ENCODE assay signal across 17 cellular contexts in the genomic region with DNA sequence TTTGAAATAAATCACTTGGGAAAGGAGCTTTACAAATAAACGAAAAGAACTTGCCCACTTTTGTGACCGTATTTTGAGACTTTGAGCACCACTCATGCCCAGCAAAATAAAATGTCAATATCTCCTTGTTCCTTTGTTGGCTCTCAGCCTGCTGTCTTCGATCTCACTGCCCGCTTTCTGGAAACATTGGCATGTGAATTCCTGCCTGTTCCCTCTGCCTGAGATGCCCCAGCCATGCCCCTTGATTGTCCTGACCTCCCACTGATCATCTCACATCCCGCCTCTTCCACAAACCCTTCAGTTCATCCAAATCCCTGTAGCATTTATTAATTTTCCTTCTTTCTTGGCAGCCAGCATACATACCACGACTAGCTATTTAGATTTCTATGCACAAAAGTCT.
DNase-seq lines count a peak whose midpoint lies in the region; ATAC-seq and TF ChIP-seq lines count a peak whose summit lies in the region.
"Had no signal": no experiment of that assay in that cellular context is flagged by ENCODE, and none has a peak within 500 bp of the region (broad histone marks: within the 10 kb centered on the region; RNA-seq: fewer than 3 reads in every experiment).

No MANE protein-coding gene starts in this region.

- peak overlapping the region; percentile 7 for H3K27ac Mint-ChIP-seq in activated CD8-positive, alpha-beta T cell treated with anti-CD3 and anti-CD28 coated beads for 36 hours
- no peak overlapping the region for H3K27ac Mint-ChIP-seq in activated CD8-positive, alpha-beta T cell treated with anti-CD3 and anti-CD28 coated beads, Interleukin-2, amount 10 ng/mL, durations not matched to agents 7 days and 5 days
- peak overlapping the region; percentile 44 for H3K27ac Mint-ChIP-seq in endothelial cell (ENCODE audit: unreplicated experiment)
- peak overlapping the region; percentile 45 for H3K27ac Mint-ChIP-seq in neural crest cell (ENCODE audit: unreplicated experiment)
- H3K27ac Mint-ChIP-seq in CD4-positive, alpha-beta memory T cell, result peak overlapping the region in 1 of 7 donors; percentile 0
- no peak overlapping the region for H3K27ac Mint-ChIP-seq in MCF 10A (ENCODE audit: low read depth, unreplicated experiment)
- H3K27ac Mint-ChIP-seq: HFFc6 had no signal

- peaks cover 6% of the 10 kb centered on the region for H3K4me1 Mint-ChIP-seq in activated CD8-positive, alpha-beta T cell treated with anti-CD3 and anti-CD28 coated beads for 36 hours (ENCODE audit: low read depth)
- peaks cover 5% of the 10 kb centered on the region for H3K4me1 Mint-ChIP-seq in activated CD8-positive, alpha-beta T cell treated with anti-CD3 and anti-CD28 coated beads, Interleukin-2, amount 10 ng/mL, durations not matched to agents 7 days and 5 days (ENCODE audit: low read depth)
- H3K4me1 Mint-ChIP-seq in endothelial cell (ENCODE audit: unreplicated experiment) (peaks cover 42% of the 10 kb centered on the region), neural crest cell (no peaks in the 10 kb centered on the region), MCF 10A (ENCODE audit: insufficient read depth, unreplicated experiment) (no peaks in the 10 kb centered on the region)
- H3K4me1 Mint-ChIP-seq in CD4-positive, alpha-beta memory T cell, result no peaks in the 10 kb centered on the region

- CTCF ChIA-PET in activated CD8-positive, alpha-beta T cell treated with anti-CD3 and anti-CD28 coated beads for 36 hours (lab: Charles Lee), result no interaction called here
- CTCF ChIA-PET in activated CD8-positive, alpha-beta T cell treated with anti-CD3 and anti-CD28 coated beads, Interleukin-2, amount 10 ng/mL, durations not matched to agents 7 days and 5 days (lab: Charles Lee), result no interaction called here
- CTCF ChIA-PET in CD4-positive, alpha-beta memory T cell (lab: Charles Lee; ENCODE audit: partially characterized antibody), result no interaction called here
- CTCF ChIA-PET in MCF 10A (lab: Yijun Ruan, JAX), result interaction anchor here (0.6 to 2.0 kb wide), 3 partner anchors 15 to 326 kb away, joined by 3 to 6 read pairs (median 3); no protein-coding TSS in a partner anchor

- no peaks in the 10 kb centered on the region for H3K27me3 Mint-ChIP-seq in activated CD8-positive, alpha-beta T cell treated with anti-CD3 and anti-CD28 coated beads for 36 hours
- no peaks in the 10 kb centered on the region for H3K27me3 Mint-ChIP-seq in activated CD8-positive, alpha-beta T cell treated with anti-CD3 and anti-CD28 coated beads, Interleukin-2, amount 10 ng/mL, durations not matched to agents 7 days and 5 days (ENCODE audit: low read depth)
- H3K27me3 Mint-ChIP-seq in endothelial cell (ENCODE audit: unreplicated experiment) (peaks cover 4% of the 10 kb centered on the region), neural crest cell (ENCODE audit: low read depth) (no peaks in the 10 kb centered on the region), MCF 10A (ENCODE audit: insufficient read depth, unreplicated experiment) (no peaks in the 10 kb centered on the region)
- no peaks in the 10 kb centered on the region for H3K27me3 Mint-ChIP-seq in CD4-positive, alpha-beta memory T cell

- BruUV-seq in MCF 10A (replicated peaks; lab: Mats Ljungman, UMichigan), result no TSS peak

- H3K9me3 Mint-ChIP-seq in activated CD8-positive, alpha-beta T cell treated with anti-CD3 and anti-CD28 coated beads for 36 hours, result no peaks in the 10 kb centered on the region
- no peaks in the 10 kb centered on the region for H3K9me3 Mint-ChIP-seq in activated CD8-positive, alpha-beta T cell treated with anti-CD3 and anti-CD28 coated beads, Interleukin-2, amount 10 ng/mL, durations not matched to agents 7 days and 5 days (ENCODE audit: insufficient read depth)
- H3K9me3 Mint-ChIP-seq in endothelial cell (ENCODE audit: unreplicated experiment) (no peaks in the 10 kb centered on the region), neural crest cell (no peaks in the 10 kb centered on the region), MCF 10A (ENCODE audit: unreplicated experiment) (no peaks in the 10 kb centered on the region)
- peaks cover 0 to 3% (median 0%) of the 10 kb centered on the region in 8 donors for H3K9me3 Mint-ChIP-seq in CD4-positive, alpha-beta memory T cell
- H3K9me3 Mint-ChIP-seq: HFFc6 had no signal

- TF ChIP-seq CTCF in activated CD8-positive, alpha-beta T cell treated with anti-CD3 and anti-CD28 coated beads for 36 hours (IDR thresholded peaks at IDR 0.05), result no peak
- no peak for TF ChIP-seq CTCF in VCaP (conservative IDR thresholded peaks at IDR 0.05)
- no peak for TF ChIP-seq CTCF in endothelial cell (IDR thresholded peaks at IDR 0.05; ENCODE audit: unreplicated experiment)
- TF ChIP-seq CTCF in neural crest cell (conservative IDR thresholded peaks at IDR 0.05), result no peak
- TF ChIP-seq CTCF in MCF 10A (IDR thresholded peaks at IDR 0.05; ENCODE audit: unreplicated experiment), result no peak

- H3K36me3 Mint-ChIP-seq in activated CD8-positive, alpha-beta T cell treated with anti-CD3 and anti-CD28 coated beads for 36 hours (ENCODE audit: low read depth), result no peaks in the 10 kb centered on the region
- H3K36me3 Mint-ChIP-seq in activated CD8-positive, alpha-beta T cell treated with anti-CD3 and anti-CD28 coated beads, Interleukin-2, amount 10 ng/mL, durations not matched to agents 7 days and 5 days (ENCODE audit: low read depth), result no peaks in the 10 kb centered on the region
- H3K36me3 Mint-ChIP-seq in endothelial cell (ENCODE audit: low read depth, unreplicated experiment), result peaks cover 11% of the 10 kb centered on the region
- no peaks in the 10 kb centered on the region for H3K36me3 Mint-ChIP-seq in neural crest cell (ENCODE audit: low read depth)
- peaks cover 2 to 28% of the 10 kb centered on the region in 2 donors for H3K36me3 Mint-ChIP-seq in CD4-positive, alpha-beta memory T cell
- peaks cover 11% of the 10 kb centered on the region for H3K36me3 Mint-ChIP-seq in MCF 10A (ENCODE audit: insufficient read depth, unreplicated experiment)

- ATAC-seq in activated CD8-positive, alpha-beta T cell treated with anti-CD3 and anti-CD28 coated beads for 36 hours, result no peak
- no peak for ATAC-seq in activated CD8-positive, alpha-beta T cell treated with anti-CD3 and anti-CD28 coated beads, Interleukin-2, amount 10 ng/mL, durations not matched to agents 7 days and 5 days
- no peak for ATAC-seq in HG03097 (IDR thresholded peaks at IDR 0.05; ENCODE audit: low FRiP score, unreplicated experiment)
- ATAC-seq: A549 had no signal

- intact Hi-C loops in activated CD8-positive, alpha-beta T cell treated with anti-CD3 and anti-CD28 coated beads for 36 hours (cut with micrococcal nuclease), result no loop called here
- intact Hi-C loops in CD4-positive, alpha-beta memory T cell (cut with micrococcal nuclease), result no loop called here
- intact Hi-C loops in MCF 10A (cut with micrococcal nuclease), result no loop called here

- H3K36me3 ChIP-seq in CD4-positive, alpha-beta memory T cell (ENCODE audit: insufficient read depth, low read length), result no peaks in the 10 kb centered on the region

- POLR2A ChIA-PET in activated CD8-positive, alpha-beta T cell treated with anti-CD3 and anti-CD28 coated beads for 36 hours (lab: Charles Lee), result no interaction called here
- POLR2A ChIA-PET in activated CD8-positive, alpha-beta T cell treated with anti-CD3 and anti-CD28 coated beads, Interleukin-2, amount 10 ng/mL, durations not matched to agents 7 days and 5 days (lab: Charles Lee), result no interaction called here
- POLR2A ChIA-PET in CD4-positive, alpha-beta memory T cell (lab: Charles Lee; ENCODE audit: partially characterized antibody), result no interaction called here
- POLR2A ChIA-PET in MCF 10A (lab: Yijun Ruan, JAX), result no interaction called here

- no peaks in the 10 kb centered on the region for H3K9me3 ChIP-seq in CD4-positive, alpha-beta memory T cell (ENCODE audit: control insufficient read depth in 1 of 2, low read length in 2 of 2)
- H3K9me3 ChIP-seq: A549; BLaER1 treated with 17β-estradiol and CSF1 and Interleukin-3, amounts not matched to agents 10 nM and 100 nM had no signal

- no peaks in the 10 kb centered on the region for H3K27me3 ChIP-seq in CD4-positive, alpha-beta memory T cell (ENCODE audit: insufficient read depth, low read length)
- H3K27me3 ChIP-seq: BLaER1 treated with 17β-estradiol and CSF1 and Interleukin-3, amounts not matched to agents 10 nM and 100 nM had no signal

- DNase-seq in activated CD8-positive, alpha-beta T cell treated with anti-CD3 and anti-CD28 coated beads for 36 hours, result no peak
- DNase-seq in activated CD8-positive, alpha-beta T cell treated with anti-CD3 and anti-CD28 coated beads, Interleukin-2, amount 10 ng/mL, durations not matched to agents 7 days and 5 days, result no peak
- DNase-seq in endothelial cell (ENCODE audit: low spot score), result no peak
- no peak for DNase-seq in neural crest cell (ENCODE audit: low read depth, low spot score)
- no peak for DNase-seq in CD4-positive, alpha-beta memory T cell
- no peak for DNase-seq in MCF 10A (ENCODE audit: unreplicated experiment)
- DNase-seq: DMS79 treated with DMSO at 0.1 percent for 48 hours, HFFc6, MM.1S, NCI-H1105, NCI-H1694 treated with DMSO at 0.1 percent for 48 hours, NCI-H2107, NCI-H524 had no signal

- no peak overlapping the region for H3K4me3 ChIP-seq in CD4-positive, alpha-beta memory T cell (ENCODE audit: low read length in 2 of 2)
- H3K4me3 ChIP-seq: A549; BLaER1 treated with 17β-estradiol and CSF1 and Interleukin-3, amounts not matched to agents 10 nM and 100 nM had no signal

- no peaks in the 10 kb centered on the region for H3K4me1 ChIP-seq in CD4-positive, alpha-beta memory T cell (ENCODE audit: insufficient read depth, low read length)
- H3K4me1 ChIP-seq: BLaER1 treated with 17β-estradiol and CSF1 and Interleukin-3, amounts not matched to agents 10 nM and 100 nM had no signal

- peak overlapping the region; percentile 55 for H3K27ac ChIP-seq in VCaP
- no peak overlapping the region for H3K27ac ChIP-seq in CD4-positive, alpha-beta memory T cell (ENCODE audit: low read depth, low read length)
- H3K27ac ChIP-seq: BLaER1 treated with 17β-estradiol and CSF1 and Interleukin-3, amounts not matched to agents 10 nM and 100 nM had no signal

- no peak overlapping the region for H3K4me3 Mint-ChIP-seq in activated CD8-positive, alpha-beta T cell treated with anti-CD3 and anti-CD28 coated beads for 36 hours
- no peak overlapping the region for H3K4me3 Mint-ChIP-seq in activated CD8-positive, alpha-beta T cell treated with anti-CD3 and anti-CD28 coated beads, Interleukin-2, amount 10 ng/mL, durations not matched to agents 7 days and 5 days
- H3K4me3 Mint-ChIP-seq in endothelial cell (ENCODE audit: unreplicated experiment) (no peak overlapping the region), neural crest cell (no peak overlapping the region), MCF 10A (ENCODE audit: unreplicated experiment) (no peak overlapping the region)
- H3K4me3 Mint-ChIP-seq in CD4-positive, alpha-beta memory T cell, result no peak overlapping the region
- H3K4me3 Mint-ChIP-seq: HFFc6 had no signal

Comparison
In these comparisons a context has a peak if more than half of its experiments do, and no peak if none do; other contexts are left out.
1. H3K27ac Mint-ChIP-seq: peak in activated CD8-positive, alpha-beta T cell treated with anti-CD3 and anti-CD28 coated beads for 36 hours (single experiment), endothelial cell (single experiment) and neural crest cell (single experiment); none in activated CD8-positive, alpha-beta T cell treated with anti-CD3 and anti-CD28 coated beads, Interleukin-2, amount 10 ng/mL, durations not matched to agents 7 days and 5 days (single experiment) and MCF 10A (single experiment).